ENCODE assay signal across 8 cellular contexts in genomic region chr3:128496602-128497304, GRCh38. TPM values are rescaled to one million over a fixed set of nuclear protein-coding genes. Genes with fewer than 3 reads are reported as not detected.
A peak's percentile ranks its signal among the peaks of the same experiment; 100 is the strongest.
DNase-seq lines count a peak whose midpoint lies in the region; ATAC-seq and TF ChIP-seq lines count a peak whose summit lies in the region.
"Had no signal": no experiment of that assay in that cellular context is flagged by ENCODE, and none has a peak within 500 bp of the region (broad histone marks: within the 10 kb centered on the region; RNA-seq: fewer than 3 reads in every experiment).

No MANE protein-coding gene starts in this region.

- no peak for ATAC-seq in activated B cell treated with CpG ODN at 0.5 μM for 24 hours (ENCODE audit: low read depth)
- no peak for ATAC-seq in GM18517 (IDR thresholded peaks at IDR 0.05; ENCODE audit: unreplicated experiment)
- no peak for ATAC-seq in HG02798 (IDR thresholded peaks at IDR 0.05; ENCODE audit: poor library complexity, unreplicated experiment)

- peak in 1 of 2 experiments; percentile 40 for DNase-seq in HAP-1 (ENCODE audit: low spot score in 2 of 2)
- DNase-seq in activated B cell treated with CpG ODN at 0.5 μM for 24 hours: no peak
- DNase-seq in left ventricle myocardium inferior: no peak
- DNase-seq in NCI-H226: no peak

- in situ Hi-C loops in HAP-1 (cut with MboI; ENCODE audit: low sequenced_read_pairs): no loop called here

- peak overlapping the region in 1 of 3 donors; percentile 40 for H3K9ac ChIP-seq in skeletal muscle tissue (ENCODE audit: low read depth in 1 of 3, low read length in 3 of 3)

- peak overlapping the region; percentile 34 for H3K4me3 ChIP-seq in HAP-1
- H3K4me3 ChIP-seq in left ventricle myocardium inferior: peak overlapping the region; percentile 70
- peak overlapping the region; percentile 59 to 61 (median 61) for H3K4me3 ChIP-seq in skeletal muscle tissue (ENCODE audit: low read length in 3 of 3)

- no peaks in the 10 kb centered on the region for H3K36me3 Mint-ChIP-seq in activated B cell treated with CpG ODN at 0.5 μM for 24 hours (ENCODE audit: low read depth)

- H3K4me3 Mint-ChIP-seq in activated B cell treated with CpG ODN at 0.5 μM for 24 hours: peak overlapping the region; percentile 74

- H3K9me3 ChIP-seq in HAP-1: no peaks in the 10 kb centered on the region
- H3K9me3 ChIP-seq in left ventricle myocardium inferior (replicated peaks): no peaks in the 10 kb centered on the region
- no peaks in the 10 kb centered on the region for H3K9me3 ChIP-seq in skeletal muscle tissue (ENCODE audit: control insufficient read depth in 3 of 3, low read length in 3 of 3)

- H3K36me3 ChIP-seq in HAP-1 (replicated peaks) (peaks cover 13% of the 10 kb centered on the region), left ventricle myocardium inferior (no peaks in the 10 kb centered on the region), skeletal muscle tissue (ENCODE audit: control insufficient read depth in 3 of 3, insufficient read depth in 3 of 3, low read length in 3 of 3) (peaks cover 0 to 2% (median 0%) of the 10 kb centered on the region in 3 donors)

- CTCF ChIA-PET in activated B cell treated with CpG ODN at 0.5 μM for 24 hours (lab: Charles Lee): interaction anchor here (1.3 to 2.5 kb wide), 2 partner anchors 10 to 401 kb away, joined by 3 to 9 read pairs; no protein-coding TSS in a partner anchor

- no peaks in the 10 kb centered on the region for H3K9me3 Mint-ChIP-seq in activated B cell treated with CpG ODN at 0.5 μM for 24 hours

- H3K27me3 ChIP-seq in HAP-1 (ENCODE audit: low read depth): no peaks in the 10 kb centered on the region
- peaks cover 98% of the 10 kb centered on the region for H3K27me3 ChIP-seq in left ventricle myocardium inferior (ENCODE audit: low read depth)
- peaks cover 75 to 83% (median 78%) of the 10 kb centered on the region in 3 donors for H3K27me3 ChIP-seq in skeletal muscle tissue (ENCODE audit: control insufficient read depth in 3 of 3, insufficient read depth in 3 of 3, low read length in 3 of 3)

- H3K27ac ChIP-seq in left ventricle myocardium inferior (replicated peaks) (no peak overlapping the region), skeletal muscle tissue (ENCODE audit: low read depth, low read length) (no peak overlapping the region)

- POLR2A ChIA-PET in activated B cell treated with CpG ODN at 0.5 μM for 24 hours (lab: Charles Lee): no interaction called here

- peaks cover 61% of the 10 kb centered on the region for H3K27me3 Mint-ChIP-seq in activated B cell treated with CpG ODN at 0.5 μM for 24 hours

- H3K4me1 ChIP-seq in HAP-1: peaks cover 19% of the 10 kb centered on the region
- peaks cover 37% of the 10 kb centered on the region for H3K4me1 ChIP-seq in left ventricle myocardium inferior
- peaks cover 13 to 22% (median 19%) of the 10 kb centered on the region in 3 donors for H3K4me1 ChIP-seq in skeletal muscle tissue (ENCODE audit: control insufficient read depth in 3 of 3, insufficient read depth in 3 of 3, low read length in 3 of 3)

- H3K4me1 Mint-ChIP-seq in activated B cell treated with CpG ODN at 0.5 μM for 24 hours: peaks cover 15% of the 10 kb centered on the region

- H3K27ac Mint-ChIP-seq in activated B cell treated with CpG ODN at 0.5 μM for 24 hours: no peak overlapping the region

- intact Hi-C loops in activated B cell treated with CpG ODN at 0.5 μM for 24 hours (cut with micrococcal nuclease) (loop anchor here (1.0 kb wide), 2 partner anchors 70 to 401 kb away; no protein-coding TSS in a partner anchor), left ventricle myocardium inferior (cut with micrococcal nuclease) (loop anchor here (5.0 to 10.0 kb wide), 2 partner anchors 69 to 322 kb away; no protein-coding TSS in a partner anchor)

- TF ChIP-seq CTCF in activated B cell treated with CpG ODN at 0.5 μM for 24 hours (IDR thresholded peaks at IDR 0.05) (no peak), left ventricle myocardium inferior (IDR thresholded peaks at IDR 0.05; ENCODE audit: borderline replicate concordance) (no peak)

RNA-seq across cellular contexts. Expression of gene GATA2, which starts 3.8 kb away (rescaled TPM):
- total RNA-seq in activated B cell treated with CpG ODN at 0.5 μM for 24 hours (not detected in 2 replicates), left ventricle myocardium inferior (11.0 TPM), skeletal muscle tissue (0.52 TPM)

RNA-seq across cellular contexts. Expression of gene DNAJB8, which starts 30.1 kb away (rescaled TPM):
- total RNA-seq in activated B cell treated with CpG ODN at 0.5 μM for 24 hours (not detected in 2 replicates), left ventricle myocardium inferior (not detected), skeletal muscle tissue (not detected)
- total RNA-seq: mononuclear cell had no signal
